17 cellular contexts compared by ENCODE assay signal in the genomic region with DNA sequence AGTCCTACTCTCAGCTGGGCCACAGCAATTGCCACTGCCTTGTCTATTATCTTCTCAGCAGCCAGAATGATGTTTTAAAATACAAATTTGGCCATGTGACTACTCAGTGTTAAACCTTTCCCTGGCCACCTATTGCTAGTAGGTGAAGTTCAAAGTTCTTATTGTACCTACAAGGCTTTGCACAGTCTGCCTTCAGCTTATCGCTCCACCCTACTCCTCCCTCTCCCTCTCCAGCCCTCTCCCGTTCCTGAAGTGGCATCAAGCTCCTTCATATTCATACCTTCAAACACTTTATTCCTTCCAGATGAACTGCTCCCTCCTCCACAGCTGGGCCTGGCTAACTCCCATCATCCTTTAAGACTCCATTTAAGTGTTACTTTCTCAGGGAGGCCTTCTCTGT. TPM values are rescaled to one million over a fixed set of nuclear protein-coding genes. Genes with fewer than 3 reads are reported as not detected.
DNase-seq lines count a peak whose midpoint lies in the region; ATAC-seq, FAIRE-seq and TF ChIP-seq lines count a peak whose summit lies in the region.
"Had no signal": no experiment of that assay in that cellular context is flagged by ENCODE, and none has a peak within 500 bp of the region (broad histone marks: within the 10 kb centered on the region; RNA-seq: fewer than 3 reads in every experiment).

No MANE protein-coding gene starts in this region.

- H3K9ac ChIP-seq in IMR-90 (ENCODE audit: low read depth, low read length) (no peak overlapping the region), endothelial cell of umbilical vein (replicated peaks; ENCODE audit: extremely low read depth, insufficient read depth, low read length) (no peak overlapping the region)

- H2BK120ac ChIP-seq in IMR-90 (ENCODE audit: low read depth, low read length): peak overlapping the region; percentile 99

- H2BK5ac ChIP-seq in IMR-90 (ENCODE audit: low read depth, low read length, poor library complexity, severe bottlenecking): peak overlapping the region; percentile 11

- no peak overlapping the region for H3K56ac ChIP-seq in IMR-90 (ENCODE audit: extremely low read depth, insufficient read depth, low read length)

- no peak overlapping the region for H3K14ac ChIP-seq in IMR-90 (replicated peaks; ENCODE audit: low read depth, low read length)

- DNase-seq in IMR-90 (no peak), endothelial cell of umbilical vein (ENCODE audit: low read depth, low spot score) (no peak), mucosa of gallbladder (ENCODE audit: low spot score) (peak; percentile 56), type B pancreatic cell (ENCODE audit: extremely low spot score, unreplicated experiment) (no peak), left ventricle myocardium inferior (no peak)
- no peak for DNase-seq in activated CD4-positive, alpha-beta T cell treated with anti-CD3 and anti-CD28 coated beads, Interleukin-2, amount 50 U/mL, for 1 hour
- DNase-seq: activated CD4-positive, alpha-beta T cell treated with anti-CD3 and anti-CD28 coated beads for 36 hours; effector CD8-positive, alpha-beta T cell; HCEC 1CT; NCI-H1417; NCI-H524 had no signal

- no peak for TF ChIP-seq RAD21 in IMR-90 (IDR thresholded peaks at IDR 0.05; ENCODE audit: low read length)

- H3K27me3 ChIP-seq in IMR-90 (ENCODE audit: control insufficient read depth, insufficient read depth, low read length) (no peaks in the 10 kb centered on the region), endothelial cell of umbilical vein (ENCODE audit: control insufficient read depth in 2 of 2, insufficient read depth in 2 of 2, low read length in 2 of 2) (peaks cover 12 to 14% of the 10 kb centered on the region in 2 experiments), left ventricle myocardium inferior (ENCODE audit: low read depth) (no peaks in the 10 kb centered on the region)
- H3K27me3 ChIP-seq: ascending aorta, right atrium auricular region had no signal

- peak overlapping the region; percentile 84; the same call in 2 of the 3 replicates for H2BK15ac ChIP-seq in IMR-90 (ENCODE audit: low read depth, low read length)

- intact Hi-C loops in IMR-90 (cut with micrococcal nuclease): loop anchor here (5.0 to 10.0 kb wide), 3 partner anchors 74 to 319 kb away; partner anchors contain the start of gene NLRP10
- intact Hi-C loops in endothelial cell of umbilical vein (cut with micrococcal nuclease): loop anchor here (2.0 to 5.0 kb wide), 3 partner anchors 83 to 205 kb away; no protein-coding TSS in a partner anchor
- intact Hi-C loops in left ventricle myocardium inferior (cut with micrococcal nuclease): loop anchor here (2.0 kb wide), 1 partner anchor 93 kb away; the partner anchor contains the start of gene EIF3F

- H2AK5ac ChIP-seq in IMR-90 (ENCODE audit: low read depth, low read length): peak overlapping the region; percentile 79; the same call in 1 of the 2 replicates

- CTCF ChIA-PET in IMR-90 (lab: Yijun Ruan, JAX) (interaction anchor here (0.6 to 4.7 kb wide), 6 partner anchors 9 to 98 kb away, joined by 3 to 51 read pairs (median 6); partner anchors contain the start of gene EIF3F), endothelial cell of umbilical vein (lab: Charles Lee) (interaction anchor here (1.1 to 7.7 kb wide), 7 partner anchors 81 to 205 kb away, joined by 3 to 132 read pairs (median 9); partner anchors contain the start of gene EIF3F)

- no peak for ATAC-seq in IMR-90 (ENCODE audit: low read depth)
- ATAC-seq in HG03521 (IDR thresholded peaks at IDR 0.05; ENCODE audit: unreplicated experiment): no peak

- H4K5ac ChIP-seq in IMR-90 (ENCODE audit: low read depth, low read length): peak overlapping the region; percentile 67

- H3K9me1 ChIP-seq in IMR-90 (ENCODE audit: insufficient read depth, low read length) (no peaks in the 10 kb centered on the region), endothelial cell of umbilical vein (replicated peaks; ENCODE audit: control insufficient read depth, extremely low read depth, insufficient read depth, low read length) (no peaks in the 10 kb centered on the region)

- H4K20me1 ChIP-seq in IMR-90 (ENCODE audit: insufficient read depth, low read length): no peaks in the 10 kb centered on the region
- H4K20me1 ChIP-seq in endothelial cell of umbilical vein (replicated peaks; ENCODE audit: control insufficient read depth, extremely low read depth, insufficient read depth, low read length): no peaks in the 10 kb centered on the region

- no peak for TF ChIP-seq CTCF in IMR-90 (conservative IDR thresholded peaks at IDR 0.05; ENCODE audit: low read depth, low read length)
- TF ChIP-seq CTCF in endothelial cell of umbilical vein (IDR thresholded peaks at IDR 0.05; ENCODE audit: extremely low read depth in 1 of 2, insufficient read depth in 1 of 2, low read depth in 1 of 2, low read length in 2 of 2): no peak
- no peak for TF ChIP-seq CTCF in type B pancreatic cell (conservative IDR thresholded peaks at IDR 0.05)
- TF ChIP-seq CTCF in left ventricle myocardium inferior (IDR thresholded peaks at IDR 0.05; ENCODE audit: borderline replicate concordance): no peak

- in situ Hi-C loops in IMR-90 (cut with MboI; ENCODE audit: low sequenced_read_pairs): loop anchor here (5.0 to 25.0 kb wide), 3 partner anchors 99 to 331 kb away; no protein-coding TSS in a partner anchor

- H2AK9ac ChIP-seq in IMR-90 (replicated peaks; ENCODE audit: low read depth, low read length, poor library complexity): no peak overlapping the region

- H3K27me3 Mint-ChIP-seq in type B pancreatic cell: peaks cover 3% of the 10 kb centered on the region

- H3K9me3 Mint-ChIP-seq in type B pancreatic cell: no peaks in the 10 kb centered on the region
- H3K9me3 Mint-ChIP-seq: activated naive CD4-positive, alpha-beta T cell treated with anti-CD3 and anti-CD28 coated beads, Interleukin-2, amount 50 U/mL, for 72 hours had no signal

- no peak overlapping the region for H3K27ac ChIP-seq in IMR-90 (ENCODE audit: insufficient read depth, low read length)
- H3K27ac ChIP-seq in endothelial cell of umbilical vein (ENCODE audit: insufficient read depth, low read depth, low read length): no peak overlapping the region
- H3K27ac ChIP-seq in left ventricle myocardium inferior (replicated peaks): no peak overlapping the region
- H3K27ac ChIP-seq: ascending aorta, right atrium auricular region had no signal

- no TSS peak for BruUV-seq in IMR-90 (replicated peaks; lab: Mats Ljungman, UMichigan)
- no TSS peak for BruUV-seq in endothelial cell of umbilical vein (replicated peaks; lab: Mats Ljungman, UMichigan)

- H3K4me1 ChIP-seq in IMR-90 (ENCODE audit: control insufficient read depth, insufficient read depth, low read length): peaks cover 9% of the 10 kb centered on the region
- peaks cover 4% of the 10 kb centered on the region for H3K4me1 ChIP-seq in endothelial cell of umbilical vein (ENCODE audit: control insufficient read depth, extremely low read depth, insufficient read depth, low read length)
- H3K4me1 ChIP-seq in left ventricle myocardium inferior: peaks cover 6% of the 10 kb centered on the region
- H3K4me1 ChIP-seq: ascending aorta had no signal

- no peaks in the 10 kb centered on the region for H3K79me2 ChIP-seq in endothelial cell of umbilical vein (ENCODE audit: control insufficient read depth, insufficient read depth, low read length)

- H3K9me3 ChIP-seq in IMR-90 (ENCODE audit: control insufficient read depth, insufficient read depth, low read length) (no peaks in the 10 kb centered on the region), endothelial cell of umbilical vein (replicated peaks; ENCODE audit: control insufficient read depth, insufficient read depth, low read length) (no peaks in the 10 kb centered on the region), left ventricle myocardium inferior (replicated peaks) (no peaks in the 10 kb centered on the region)
- H3K9me3 ChIP-seq: ascending aorta, right atrium auricular region had no signal

- peak overlapping the region; percentile 99 for H3K4ac ChIP-seq in IMR-90 (ENCODE audit: low read depth, low read length)

- H3K27ac Mint-ChIP-seq in type B pancreatic cell: peak overlapping the region; percentile 9
- H3K27ac Mint-ChIP-seq: activated naive CD4-positive, alpha-beta T cell treated with anti-CD3 and anti-CD28 coated beads, Interleukin-2, amount 50 U/mL, for 72 hours had no signal

- H3K4me3 ChIP-seq in IMR-90 (ENCODE audit: insufficient read depth, low read depth, low read length): no peak overlapping the region
- no peak overlapping the region for H3K4me3 ChIP-seq in endothelial cell of umbilical vein (replicated peaks in 1 of 3; ENCODE audit: insufficient read depth in 1 of 3, low read depth in 1 of 3, low read length in 3 of 3)
- no peak overlapping the region for H3K4me3 ChIP-seq in left ventricle myocardium inferior
- H3K4me3 ChIP-seq: ascending aorta, right atrium auricular region had no signal

- H3K18ac ChIP-seq in IMR-90 (ENCODE audit: low read depth, low read length): no peak overlapping the region

- no peak for TF ChIP-seq POLR2A in IMR-90 (IDR thresholded peaks at IDR 0.05; ENCODE audit: low read depth, low read length)
- no peak for TF ChIP-seq POLR2A in endothelial cell of umbilical vein (IDR thresholded peaks at IDR 0.05; ENCODE audit: low read depth, low read length)

- H2BK20ac ChIP-seq in IMR-90 (ENCODE audit: low read depth, low read length): peak overlapping the region; percentile 98; the same call in 1 of the 2 replicates

- no peaks in the 10 kb centered on the region for H3K36me3 Mint-ChIP-seq in type B pancreatic cell
- H3K36me3 Mint-ChIP-seq: activated naive CD4-positive, alpha-beta T cell treated with anti-CD3 and anti-CD28 coated beads, Interleukin-2, amount 50 U/mL, for 72 hours had no signal

- peaks cover 11% of the 10 kb centered on the region for H3K4me1 Mint-ChIP-seq in type B pancreatic cell (ENCODE audit: unreplicated experiment)

- peak overlapping the region; percentile 52 for H2AFZ ChIP-seq in IMR-90 (replicated peaks; ENCODE audit: low read length, poor library complexity)
- no peak overlapping the region for H2AFZ ChIP-seq in endothelial cell of umbilical vein (ENCODE audit: low read depth, low read length)

- H3K4me3 Mint-ChIP-seq in type B pancreatic cell: no peak overlapping the region
- H3K4me3 Mint-ChIP-seq: activated CD4-positive, alpha-beta T cell treated with anti-CD3 and anti-CD28 coated beads for 36 hours had no signal

- FAIRE-seq in endothelial cell of umbilical vein (lab: Jason Lieb, UNC): peak; percentile 38

- dilution Hi-C loops in IMR-90 (cut with HindIII; ENCODE audit: low sequenced_read_pairs, unreplicated experiment): no loop called here
- dilution Hi-C loops in endothelial cell of umbilical vein (cut with MboI; ENCODE audit: extremely low pct_ligation_motif_present, low sequenced_read_pairs): no loop called here

- no peaks in the 10 kb centered on the region for H3K79me1 ChIP-seq in IMR-90 (ENCODE audit: low read depth in 1 of 2, low read length in 2 of 2)

- H3K23ac ChIP-seq in IMR-90 (ENCODE audit: low read depth, low read length): no peak overlapping the region; the same call in 1 of the 2 replicates

- no CpG with 5 or more reads among the region's 2 CpGs for WGBS in IMR-90 (ENCODE audit: extremely low coverage in 2 of 2, insufficient read length in 1 of 2), 2 experiments

- peak overlapping the region; percentile 96 to 100 for H4K8ac ChIP-seq in IMR-90 (ENCODE audit: low read depth in 2 of 2, low read length in 2 of 2)

- H3K36me3 ChIP-seq in IMR-90 (ENCODE audit: control insufficient read depth, insufficient read depth, low read length) (no peaks in the 10 kb centered on the region), endothelial cell of umbilical vein (ENCODE audit: control insufficient read depth in 2 of 2, extremely low read depth in 1 of 2, insufficient read depth in 2 of 2, low read length in 2 of 2) (no peaks in the 10 kb centered on the region), left ventricle myocardium inferior (no peaks in the 10 kb centered on the region)
- H3K36me3 ChIP-seq: ascending aorta, right atrium auricular region had no signal

- POLR2A ChIA-PET in IMR-90 (lab: Charles Lee; ENCODE audit: unreplicated experiment) (interaction anchor here (1.7 kb wide), 1 partner anchor 93 kb away, joined by 5 read pairs; the partner anchor contains the start of gene EIF3F), endothelial cell of umbilical vein (lab: Charles Lee) (interaction anchor here (1.0 kb wide), 1 partner anchor 93 kb away, joined by 4 read pairs; the partner anchor contains the start of gene EIF3F)

- H3K4me2 ChIP-seq in IMR-90 (ENCODE audit: low read depth, low read length): no peak overlapping the region
- H3K4me2 ChIP-seq in endothelial cell of umbilical vein (ENCODE audit: insufficient read depth, low read length): no peak overlapping the region

- H4K91ac ChIP-seq in IMR-90 (ENCODE audit: insufficient read depth, low read depth, low read length): peak overlapping the region; percentile 93

RNA-seq across cellular contexts. Expression of gene OR10A6, which starts 37.3 kb away (rescaled TPM):
- total RNA-seq in IMR-90 (2012; rRNA removed) (not detected in 2 replicates), endothelial cell of umbilical vein (not detected in 2 replicates), mucosa of gallbladder (not detected), type B pancreatic cell (ENCODE audit: low replicate concordance) (not detected in 2 replicates), left ventricle myocardium inferior (not detected)
- polyA plus RNA-seq in IMR-90 (2012; rRNA removed) (0.14 and 0.19 TPM in 2 replicates), endothelial cell of umbilical vein (not detected in 2 replicates)
- polyA plus RNA-seq in IMR-90 (2012; cell fraction: cytosol; rRNA removed): 0.03 TPM in 1 of 2 replicates, not detected in the other
- 0.09 and 1.0 TPM in 2 replicates for polyA plus RNA-seq in IMR-90 (2012; cell fraction: nucleus; rRNA removed; ENCODE audit: low replicate concordance)
- polyA plus RNA-seq in endothelial cell of umbilical vein (2011; cell fraction: cytosol; rRNA removed): not detected in 2 replicates
- polyA plus RNA-seq in endothelial cell of umbilical vein (2011; cell fraction: nucleus; rRNA removed): not detected in 2 replicates
- polyA plus RNA-seq in endothelial cell of umbilical vein (2012): not detected in 2 replicates
- polyA minus RNA-seq in endothelial cell of umbilical vein: not detected in 2 replicates
- not detected for polyA minus RNA-seq in endothelial cell of umbilical vein (2011; cell fraction: cytosol; rRNA and poly(A)+ RNA removed)
- polyA minus RNA-seq in endothelial cell of umbilical vein (2011; cell fraction: nucleus; rRNA and poly(A)+ RNA removed): not detected in 2 replicates
- total RNA-seq: activated CD4-positive, alpha-beta T cell treated with anti-CD3 and anti-CD28 coated beads for 36 hours; activated naive CD4-positive, alpha-beta T cell treated with anti-CD3 and anti-CD28 coated beads, Interleukin-2, amount 50 U/mL, for 72 hours; ascending aorta; cerebellum; osteocyte; right atrium auricular region had no signal

RNA-seq across cellular contexts. Expression of gene OR10A3, which starts 47.7 kb away (rescaled TPM):
- under 0.01 TPM in 1 of 2 replicates, not detected in the other for total RNA-seq in IMR-90 (2012; rRNA removed)
- 0.03 and 0.13 TPM in 2 replicates for polyA plus RNA-seq in IMR-90 (2012; rRNA removed)
- polyA plus RNA-seq in IMR-90 (2012; cell fraction: cytosol; rRNA removed): not detected in 2 replicates
- polyA plus RNA-seq in IMR-90 (2012; cell fraction: nucleus; rRNA removed; ENCODE audit: low replicate concordance): 0.12 and 1.1 TPM in 2 replicates
- total RNA-seq in endothelial cell of umbilical vein: not detected in 2 replicates
- polyA plus RNA-seq in endothelial cell of umbilical vein: not detected in 2 replicates
- polyA plus RNA-seq in endothelial cell of umbilical vein (2011; cell fraction: cytosol; rRNA removed): not detected in 2 replicates
- polyA plus RNA-seq in endothelial cell of umbilical vein (2011; cell fraction: nucleus; rRNA removed): not detected in 2 replicates
- not detected in 2 replicates for polyA plus RNA-seq in endothelial cell of umbilical vein (2012)
- not detected in 2 replicates for polyA minus RNA-seq in endothelial cell of umbilical vein
- not detected for polyA minus RNA-seq in endothelial cell of umbilical vein (2011; cell fraction: cytosol; rRNA and poly(A)+ RNA removed)
- not detected in 2 replicates for polyA minus RNA-seq in endothelial cell of umbilical vein (2011; cell fraction: nucleus; rRNA and poly(A)+ RNA removed)
- not detected for total RNA-seq in mucosa of gallbladder
- not detected in 2 replicates for total RNA-seq in type B pancreatic cell (ENCODE audit: low replicate concordance)
- total RNA-seq in left ventricle myocardium inferior: not detected
- total RNA-seq: activated CD4-positive, alpha-beta T cell treated with anti-CD3 and anti-CD28 coated beads for 36 hours; activated naive CD4-positive, alpha-beta T cell treated with anti-CD3 and anti-CD28 coated beads, Interleukin-2, amount 50 U/mL, for 72 hours; ascending aorta; cerebellum; osteocyte; right atrium auricular region had no signal
